ENCODE assay signal across 8 cellular contexts in genomic region chr9:4985376-4986266, GRCh38. TPM values are rescaled to one million over a fixed set of nuclear protein-coding genes. Genes with fewer than 3 reads are reported as not detected.
A peak's percentile ranks its signal among the peaks of the same experiment; 100 is the strongest.
DNase-seq lines count a peak whose midpoint lies in the region; ATAC-seq, FAIRE-seq and TF ChIP-seq lines count a peak whose summit lies in the region.

No MANE protein-coding gene starts in this region.

- no peaks in the 10 kb centered on the region for H3K36me3 Mint-ChIP-seq in immature natural killer cell

- H3K27ac Mint-ChIP-seq in immature natural killer cell, result peak overlapping the region; percentile 81 to 95 (median 92)

- DNase-seq in AG09309 (ENCODE audit: low read depth), result no peak
- DNase-seq in SW480 (ENCODE audit: low spot score), result peak; percentile 39
- DNase-seq in bronchial epithelial cell (ENCODE audit: low read depth), result peak; percentile 50
- DNase-seq in immature natural killer cell, result peak; percentile 17 to 28 (median 28)

- no peaks in the 10 kb centered on the region for H3K9me3 Mint-ChIP-seq in immature natural killer cell

- H3K27ac ChIP-seq in HUES48 (ENCODE audit: low read depth, low read length), result peak overlapping the region; percentile 94

- H3K4me1 Mint-ChIP-seq in immature natural killer cell, result peaks cover 11 to 30% of the 10 kb centered on the region in 2 donors

- ATAC-seq in GM18870 (IDR thresholded peaks at IDR 0.05; ENCODE audit: unreplicated experiment) (peak; percentile 19), GM21515 (IDR thresholded peaks at IDR 0.05; ENCODE audit: unreplicated experiment) (no peak)

- peaks cover 13% of the 10 kb centered on the region for H3K4me1 ChIP-seq in HUES48 (ENCODE audit: control insufficient read depth, insufficient read depth, low read length)
- peaks cover 27% of the 10 kb centered on the region for H3K4me1 ChIP-seq in skeletal muscle satellite cell (ENCODE audit: control insufficient read depth, insufficient read depth, low read length)

- H3K36me3 ChIP-seq in HUES48 (ENCODE audit: control insufficient read depth, insufficient read depth, low read length), result no peaks in the 10 kb centered on the region
- H3K36me3 ChIP-seq in bronchial epithelial cell (ENCODE audit: control insufficient read depth, insufficient read depth, low read length), result no peaks in the 10 kb centered on the region
- peaks cover 10% of the 10 kb centered on the region for H3K36me3 ChIP-seq in skeletal muscle satellite cell (ENCODE audit: insufficient read depth, low read length)

- peak overlapping the region; percentile 91 for H3K4me2 ChIP-seq in skeletal muscle satellite cell (ENCODE audit: low read length)

- FAIRE-seq in bronchial epithelial cell (lab: Jason Lieb, UNC), result peak; percentile 18

- H3K27me3 ChIP-seq in HUES48 (ENCODE audit: control insufficient read depth, insufficient read depth, low read length) (peaks cover 16% of the 10 kb centered on the region), bronchial epithelial cell (ENCODE audit: control insufficient read depth, insufficient read depth, low read length) (no peaks in the 10 kb centered on the region), skeletal muscle satellite cell (ENCODE audit: control insufficient read depth, insufficient read depth, low read length) (no peaks in the 10 kb centered on the region)

- TF ChIP-seq CTCF in AG09309 (IDR thresholded peaks at IDR 0.05; ENCODE audit: control insufficient read depth, insufficient read depth, low read depth, low read length, missing control alignments), result no peak
- TF ChIP-seq CTCF in bronchial epithelial cell (IDR thresholded peaks at IDR 0.05; ENCODE audit: insufficient read depth, low read length, severe bottlenecking), result no peak

- H3K9ac ChIP-seq in HUES48 (ENCODE audit: low read depth, low read length) (peak overlapping the region; percentile 85; the same call in 1 of the 2 replicates), skeletal muscle satellite cell (ENCODE audit: low read depth, low read length) (peak overlapping the region; percentile 87)

- peak overlapping the region; percentile 90 to 97 (median 93) for H3K4me3 Mint-ChIP-seq in immature natural killer cell

- H3K9me3 ChIP-seq in HUES48 (ENCODE audit: control insufficient read depth, insufficient read depth, low read length) (no peaks in the 10 kb centered on the region), skeletal muscle satellite cell (replicated peaks; ENCODE audit: low read length) (no peaks in the 10 kb centered on the region)

- H3K4me3 ChIP-seq in AG09309 (ENCODE audit: control insufficient read depth, low read depth, low read length) (peak overlapping the region; percentile 76), HUES48 (ENCODE audit: low read depth, low read length) (peak overlapping the region; percentile 82), bronchial epithelial cell (ENCODE audit: low read depth, low read length) (peak overlapping the region; percentile 50), skeletal muscle satellite cell (ENCODE audit: low read length) (peak overlapping the region; percentile 88)

- H3K27me3 Mint-ChIP-seq in immature natural killer cell (ENCODE audit: low read depth in 3 of 3), result peaks cover 0 to 2% (median 0%) of the 10 kb centered on the region in 3 donors

RNA-seq across cellular contexts. Expression of gene JAK2, which starts 0.5 kb away (rescaled TPM):
- total RNA-seq in bronchial epithelial cell, result 9.0 and 15.5 TPM in 2 replicates
- 10 to 100 TPM in 1 of 3 donors, 1 to 10 TPM in 2; 5.7 to 14.7 (median 6.8) TPM for polyA plus RNA-seq in immature natural killer cell
- 7.1 and 7.9 TPM in 2 replicates for total RNA-seq in skeletal muscle satellite cell (2012; rRNA removed)
